In the genomic region with DNA sequence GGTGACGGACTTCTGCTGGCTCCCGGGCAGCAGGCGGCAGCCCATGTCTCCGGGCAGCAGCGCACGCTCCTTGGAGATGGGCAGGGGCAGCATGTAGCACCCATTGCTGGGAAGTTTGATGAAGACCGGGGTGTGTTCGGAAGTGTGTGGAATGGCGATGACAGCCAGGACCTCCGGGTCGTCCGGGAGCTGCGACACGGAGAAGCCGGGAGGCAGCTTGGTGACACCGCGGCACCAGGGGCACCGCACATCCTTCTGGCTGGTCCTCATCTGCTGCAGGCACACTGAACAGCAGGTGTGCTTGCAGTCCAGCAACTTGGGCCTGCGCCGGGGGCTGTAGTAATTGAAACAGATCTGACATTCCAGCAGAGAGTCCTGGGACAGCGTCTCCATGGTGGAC, we compare ENCODE assay signal across 8 cellular contexts.
"Had no signal": no experiment of that assay in that cellular context is flagged by ENCODE, and none has a peak within 500 bp of the region (broad histone marks: within the 10 kb centered on the region; RNA-seq: fewer than 3 reads in every experiment).

No MANE protein-coding gene starts in this region.

- H3K4me1 Mint-ChIP-seq: GM23338, IgD-negative memory B cell had no signal

- H3K4me3 ChIP-seq: GM23338, HAP-1 had no signal

- ATAC-seq: GM23338, HCT116, HepG2 had no signal

- H3K4me2 ChIP-seq: GM23338 had no signal

- H3K9me3 Mint-ChIP-seq: GM23338, HFFc6, IgD-negative memory B cell had no signal

- H3K4me1 ChIP-seq: HAP-1 had no signal

- H2AFZ ChIP-seq: GM23338 had no signal

- DNase-seq: H7, HFFc6 had no signal

- H3K9me3 ChIP-seq: HAP-1 had no signal

- H3K36me3 Mint-ChIP-seq: IgD-negative memory B cell had no signal

- FAIRE-seq: HepG2 had no signal

- H3K27ac ChIP-seq: HL-60 had no signal

- H3K4me3 Mint-ChIP-seq: GM23338, HFFc6 had no signal

- H3K27me3 Mint-ChIP-seq: IgD-negative memory B cell had no signal

- H3K27ac Mint-ChIP-seq: GM23338 had no signal
